In the genomic region with DNA sequence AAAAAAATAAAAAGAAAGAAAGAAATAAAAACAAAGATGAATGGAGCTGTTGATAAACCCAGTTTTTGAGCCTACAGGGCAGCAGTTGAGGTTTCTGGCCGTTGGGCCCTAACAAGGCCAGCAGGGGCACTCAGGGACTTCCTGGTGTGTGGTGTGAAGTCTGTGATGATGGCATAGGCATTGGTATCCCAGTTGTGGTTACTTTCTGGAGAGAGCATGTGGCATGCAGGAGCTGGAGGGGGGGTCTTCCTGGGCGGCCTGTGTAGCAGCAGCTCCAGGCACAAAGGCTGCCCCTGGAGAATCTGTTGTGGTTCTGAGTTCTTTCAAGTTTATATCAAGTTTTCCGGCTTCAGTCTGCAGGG, we compare ENCODE assay signal across 7 cellular contexts. TPM values are rescaled to one million over a fixed set of nuclear protein-coding genes. Genes with fewer than 3 reads are reported as not detected.
DNase-seq lines count a peak whose midpoint lies in the region; ATAC-seq, FAIRE-seq and TF ChIP-seq lines count a peak whose summit lies in the region.

No MANE protein-coding gene starts in this region.

- peak; percentile 72 for DNase-seq in OCI-M1 (lab: John Stamatoyannopoulos, UW)
- DNase-seq in endothelial cell of umbilical vein (ENCODE audit: low read depth, low spot score): no peak
- DNase-seq in pancreas: peak in 2 of 6 donors; percentile 17 to 48

- H4K20me1 ChIP-seq in endothelial cell of umbilical vein (replicated peaks; ENCODE audit: control insufficient read depth, extremely low read depth, insufficient read depth, low read length): no peaks in the 10 kb centered on the region

- BruUV-seq in endothelial cell of umbilical vein (replicated peaks; lab: Mats Ljungman, UMichigan): no TSS peak

- H3K27me3 ChIP-seq in endothelial cell of umbilical vein (ENCODE audit: control insufficient read depth in 2 of 2, insufficient read depth in 2 of 2, low read length in 2 of 2) (no peaks in the 10 kb centered on the region), pancreas (no peaks in the 10 kb centered on the region)

- H3K79me2 ChIP-seq in endothelial cell of umbilical vein (ENCODE audit: control insufficient read depth, insufficient read depth, low read length): peaks cover 63% of the 10 kb centered on the region

- dilution Hi-C loops in endothelial cell of umbilical vein (cut with MboI; ENCODE audit: extremely low pct_ligation_motif_present, low sequenced_read_pairs): no loop called here

- no peak for TF ChIP-seq POLR2A in endothelial cell of umbilical vein (IDR thresholded peaks at IDR 0.05; ENCODE audit: low read depth, low read length)

- intact Hi-C loops in endothelial cell of umbilical vein (cut with micrococcal nuclease): loop anchor here (1.0 kb wide), 1 partner anchor 51 kb away; no protein-coding TSS in a partner anchor
- intact Hi-C loops in pancreas (cut with DNase I): no loop called here

- peak overlapping the region; percentile 47 for H3K9ac ChIP-seq in endothelial cell of umbilical vein (replicated peaks; ENCODE audit: extremely low read depth, insufficient read depth, low read length)

- POLR2A ChIA-PET in endothelial cell of umbilical vein (lab: Charles Lee): no interaction called here

- peak overlapping the region; percentile 77 for H3K27ac ChIP-seq in endothelial cell of umbilical vein (ENCODE audit: insufficient read depth, low read depth, low read length)
- H3K27ac ChIP-seq in pancreas: peak overlapping the region; percentile 53 to 96 (median 87)

- no peaks in the 10 kb centered on the region for H3K9me3 ChIP-seq in endothelial cell of umbilical vein (replicated peaks; ENCODE audit: control insufficient read depth, insufficient read depth, low read length)
- no peaks in the 10 kb centered on the region for H3K9me3 ChIP-seq in pancreas

- ATAC-seq in pancreas: no peak
- no peak for ATAC-seq in HG02884 (IDR thresholded peaks at IDR 0.05; ENCODE audit: unreplicated experiment)
- ATAC-seq in HG03565 (IDR thresholded peaks at IDR 0.05; ENCODE audit: unreplicated experiment): no peak
- ATAC-seq in HG03521 (IDR thresholded peaks at IDR 0.05; ENCODE audit: unreplicated experiment): no peak

- H3K36me3 ChIP-seq in endothelial cell of umbilical vein (ENCODE audit: control insufficient read depth in 2 of 2, extremely low read depth in 1 of 2, insufficient read depth in 2 of 2, low read length in 2 of 2) (no peaks in the 10 kb centered on the region), pancreas (no peaks in the 10 kb centered on the region)

- no peak overlapping the region for H3K4me3 ChIP-seq in endothelial cell of umbilical vein (replicated peaks in 1 of 3; ENCODE audit: insufficient read depth in 1 of 3, low read depth in 1 of 3, low read length in 3 of 3)
- H3K4me3 ChIP-seq in pancreas: no peak overlapping the region

- TF ChIP-seq CTCF in GM12872 (IDR thresholded peaks at IDR 0.05; ENCODE audit: insufficient read depth, low read depth, low read length): peak; percentile 33; the same call in 1 of the 3 replicates
- no peak for TF ChIP-seq CTCF in endothelial cell of umbilical vein (IDR thresholded peaks at IDR 0.05; ENCODE audit: extremely low read depth in 1 of 2, insufficient read depth in 1 of 2, low read depth in 1 of 2, low read length in 2 of 2)
- no peak for TF ChIP-seq CTCF in pancreas (IDR thresholded peaks at IDR 0.05)

- FAIRE-seq in endothelial cell of umbilical vein (lab: Jason Lieb, UNC) (no peak), pancreas (lab: Jason Lieb, UNC) (no peak)

- H3K4me1 ChIP-seq in endothelial cell of umbilical vein (ENCODE audit: control insufficient read depth, extremely low read depth, insufficient read depth, low read length) (peaks cover 49% of the 10 kb centered on the region), pancreas (peaks cover 17 to 27% (median 25%) of the 10 kb centered on the region in 3 donors)

- CTCF ChIA-PET in endothelial cell of umbilical vein (lab: Charles Lee): interaction anchor here (1.1 to 2.6 kb wide), 5 partner anchors 10 to 220 kb away, joined by 5 to 13 read pairs (median 8); no protein-coding TSS in a partner anchor

- H2AFZ ChIP-seq in endothelial cell of umbilical vein (ENCODE audit: low read depth, low read length): no peak overlapping the region

- 64 to 68% methylated on average over 3 of the region's 3 CpGs for WGBS in pancreas, 2 donors

- no peaks in the 10 kb centered on the region for H3K9me1 ChIP-seq in endothelial cell of umbilical vein (replicated peaks; ENCODE audit: control insufficient read depth, extremely low read depth, insufficient read depth, low read length)

- peak overlapping the region; percentile 89 for H3K4me2 ChIP-seq in endothelial cell of umbilical vein (ENCODE audit: insufficient read depth, low read length)

TF ChIP-seq in endothelial cell of umbilical vein, 7 proteins besides CTCF, POLR2A, EP300 and RAD21:
- TF ChIP-seq POLR2AphosphoS5 (IDR thresholded peaks at IDR 0.05; ENCODE audit: insufficient read depth, low read depth, low read length): peak; percentile 25
- TF ChIP-seq MYC (IDR thresholded peaks at IDR 0.05; ENCODE audit: low read depth, low read length): no peak
- TF ChIP-seq FOS (IDR thresholded peaks at IDR 0.05; ENCODE audit: borderline replicate concordance, insufficient read depth, low read length): no peak
- TF ChIP-seq, protein P1, sequence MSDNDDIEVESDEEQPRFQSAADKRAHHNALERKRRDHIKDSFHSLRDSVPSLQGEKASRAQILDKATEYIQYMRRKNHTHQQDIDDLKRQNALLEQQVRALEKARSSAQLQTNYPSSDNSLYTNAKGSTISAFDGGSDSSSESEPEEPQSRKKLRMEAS (IDR thresholded peaks at IDR 0.05; ENCODE audit: insufficient read depth, insufficient read length): no peak
- TF ChIP-seq EZH2 (IDR thresholded peaks at IDR 0.05; ENCODE audit: borderline replicate concordance, low read depth, low read length, severe bottlenecking): no peak
- no peak for TF ChIP-seq JUN (IDR thresholded peaks at IDR 0.05; ENCODE audit: borderline replicate concordance, insufficient read depth, insufficient read length, low read depth)

RNA-seq across cellular contexts. Expression of gene TXNRD2, which starts 2.0 kb away (rescaled TPM):
- total RNA-seq in endothelial cell of umbilical vein (211 and 245 TPM in 2 replicates), pancreas (10 to 100 TPM in 5 of 6 donors, 1 to 10 TPM in 1; 9.6 to 16.9 (median 13.6) TPM)
- polyA plus RNA-seq in endothelial cell of umbilical vein (440 and 511 TPM in 2 replicates), pancreas (10 to 100 TPM; 33.7 to 41.6 TPM)
- 259 and 341 TPM in 2 replicates for polyA plus RNA-seq in endothelial cell of umbilical vein (2011; cell fraction: cytosol; rRNA removed)
- 576 and 663 TPM in 2 replicates for polyA plus RNA-seq in endothelial cell of umbilical vein (2011; cell fraction: nucleus; rRNA removed)
- polyA plus RNA-seq in endothelial cell of umbilical vein (2012): 102 and 113 TPM in 2 replicates
- polyA minus RNA-seq in endothelial cell of umbilical vein: 102 and 126 TPM in 2 replicates
- 25.2 TPM for polyA minus RNA-seq in endothelial cell of umbilical vein (2011; cell fraction: cytosol; rRNA and poly(A)+ RNA removed)
- polyA minus RNA-seq in endothelial cell of umbilical vein (2011; cell fraction: nucleus; rRNA and poly(A)+ RNA removed): 91.1 and 144 TPM in 2 replicates

RNA-seq across cellular contexts. Expression of gene COMT, which starts 2.1 kb away (rescaled TPM):
- total RNA-seq in endothelial cell of umbilical vein (221 and 246 TPM in 2 replicates), pancreas (10 to 100 TPM; 48.9 to 95.0 (median 62.3) TPM)
- polyA plus RNA-seq in endothelial cell of umbilical vein (537 and 579 TPM in 2 replicates), pancreas (10 to 100 TPM; 47.9 to 87.8 TPM)
- polyA plus RNA-seq in endothelial cell of umbilical vein (2011; cell fraction: cytosol; rRNA removed): 320 and 379 TPM in 2 replicates
- polyA plus RNA-seq in endothelial cell of umbilical vein (2011; cell fraction: nucleus; rRNA removed): 183 and 186 TPM in 2 replicates
- 145 and 199 TPM in 2 replicates for polyA plus RNA-seq in endothelial cell of umbilical vein (2012)
- 206 and 246 TPM in 2 replicates for polyA minus RNA-seq in endothelial cell of umbilical vein
- 31.5 TPM for polyA minus RNA-seq in endothelial cell of umbilical vein (2011; cell fraction: cytosol; rRNA and poly(A)+ RNA removed)
- 38.0 and 46.4 TPM in 2 replicates for polyA minus RNA-seq in endothelial cell of umbilical vein (2011; cell fraction: nucleus; rRNA and poly(A)+ RNA removed)

Comparison
In these comparisons a context has a peak if more than half of its experiments do, and no peak if none do; other contexts are left out.
1. RNA of gene TXNRD2, which starts 2.0 kb away (total RNA-seq): 211 to 245 TPM in endothelial cell of umbilical vein; 9.6 to 16.9 TPM in pancreas; every median in the first group is over 10 times any median in the second.